In genomic region chr1:114218397-114219237, GRCh38 we compare ENCODE assay signal across 1 cellular context.
TF ChIP-seq lines count a peak whose summit lies in the region.

No MANE protein-coding gene starts in this region.

TF ChIP-seq in K562, 482 proteins besides CTCF, POLR2A, EP300 and RAD21 (continued from another document):
- TF ChIP-seq ZBTB11 (CRISPR knock-in tag; IDR thresholded peaks at IDR 0.05) (peak in 1 of 3 experiments; percentile 34; a peak in 2 of 6 replicates), CBX3 (IDR thresholded peaks at IDR 0.05; ENCODE audit: borderline replicate concordance in 1 of 2, low read length in 2 of 2) (no peak), CBX5 (IDR thresholded peaks at IDR 0.05; ENCODE audit: borderline replicate concordance, low read depth) (no peak), HDAC1 (IDR thresholded peaks at IDR 0.05) (peak in 1 of 2 experiments; percentile 44; a peak in 1 of 4 replicates), MAZ (CRISPR knock-in tag; conservative IDR thresholded peaks at IDR 0.05 in 1 of 2, IDR thresholded peaks at IDR 0.05 in 1 of 2) (no peak), E4F1 (CRISPR knock-in tag; IDR thresholded peaks at IDR 0.05; ENCODE audit: borderline replicate concordance) (no peak), MCM3 (IDR thresholded peaks at IDR 0.05) (0 out of 2 replicates have a peak, but pooled peaks have one; percentile 63), STAT6 (CRISPR knock-in tag; IDR thresholded peaks at IDR 0.05) (no peak), IFI16 (CRISPR knock-in tag; IDR thresholded peaks at IDR 0.05) (no peak), SETDB1 (IDR thresholded peaks at IDR 0.05; ENCODE audit: low read length) (no peak), ZBTB17 (CRISPR knock-in tag; IDR thresholded peaks at IDR 0.05) (no peak), GABPB2 (CRISPR knock-in tag; conservative IDR thresholded peaks at IDR 0.05) (no peak), TSC22D4 (tag; IDR thresholded peaks at IDR 0.05) (peak; percentile 95), ZNF445 (CRISPR knock-in tag; IDR thresholded peaks at IDR 0.05; ENCODE audit: low read depth) (no peak), MTA1 (IDR thresholded peaks at IDR 0.05; ENCODE audit: borderline replicate concordance) (no peak), SAFB (IDR thresholded peaks at IDR 0.05; ENCODE audit: borderline replicate concordance, low read depth, low read length) (no peak), MCM7 (IDR thresholded peaks at IDR 0.05) (0 out of 4 replicates have a peak, but pooled peaks of 1 of the 2 experiments have one; percentile 64), MTA2 (IDR thresholded peaks at IDR 0.05; ENCODE audit: low read depth) (no peak), BMI1 (IDR thresholded peaks at IDR 0.05; ENCODE audit: low read length) (no peak), C11orf30 (IDR thresholded peaks at IDR 0.05; ENCODE audit: low read depth) (no peak), RREB1 (CRISPR knock-in tag; IDR thresholded peaks at IDR 0.05) (no peak), ZNF280A (IDR thresholded peaks at IDR 0.05; ENCODE audit: low read depth, partially characterized antibody) (no peak), YY1 (IDR thresholded peaks at IDR 0.05; ENCODE audit: borderline replicate concordance in 1 of 3, control insufficient read depth in 1 of 3, extremely low read depth in 1 of 3, insufficient read depth in 3 of 3, insufficient read length in 1 of 3, insufficient replicate concordance in 2 of 3, low read depth in 1 of 3, low read length in 2 of 3) (no peak), PHTF2 (CRISPR knock-in tag; IDR thresholded peaks at IDR 0.05) (no peak)
